Comparison of ENCODE assay signal across 3 cellular contexts in the genomic region with DNA sequence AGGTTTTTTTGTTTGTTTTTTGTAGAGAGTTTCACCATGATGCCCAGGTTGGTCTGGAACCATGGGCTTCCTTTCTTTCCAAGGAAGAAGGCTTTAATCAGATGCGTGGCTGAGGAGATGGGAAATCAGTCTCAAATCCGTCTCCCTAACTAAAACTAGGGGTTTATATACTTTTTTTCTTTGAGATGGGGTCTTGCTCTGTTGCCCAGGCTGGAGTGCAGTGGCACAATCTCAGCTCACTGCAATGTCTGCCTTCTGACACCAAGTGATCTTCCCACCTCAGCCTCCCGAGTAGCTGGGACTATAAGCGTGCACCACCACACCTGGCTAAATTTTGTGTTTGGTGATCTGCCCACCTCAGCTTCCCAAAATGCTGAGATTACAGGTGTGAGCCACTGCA.
TF ChIP-seq lines count a peak whose summit lies in the region.

No MANE protein-coding gene starts in this region.

TF ChIP-seq in HEK293, 187 proteins besides CTCF, POLR2A, EP300 and RAD21:
- TF ChIP-seq ZNF121 (tag by site-specific recombination; IDR thresholded peaks at IDR 0.05), result peak; percentile 73

TF ChIP-seq in WTC11, 78 proteins besides CTCF, POLR2A, EP300 and RAD21:
- TF ChIP-seq ZNF121 (CRISPR knock-in tag; IDR thresholded peaks at IDR 0.05), result peak; percentile 10; the same call in 1 of the 2 replicates

TF ChIP-seq in K562, 482 proteins besides CTCF, POLR2A, EP300 and RAD21:
- TF ChIP-seq ZNF121 (CRISPR knock-in tag; conservative IDR thresholded peaks at IDR 0.05), result peak; percentile 71
